ENCODE assay signal across 8 cellular contexts in genomic region chr11:8328848-8329330, GRCh38.
DNase-seq lines count a peak whose midpoint lies in the region; ATAC-seq and TF ChIP-seq lines count a peak whose summit lies in the region.

No MANE protein-coding gene starts in this region.

- TF ChIP-seq POLR2A in right lobe of liver (IDR thresholded peaks at IDR 0.05), result no peak

- WGBS in right lobe of liver (ENCODE audit: insufficient coverage, low coverage, low lambda C conversion rate, missing lambda C conversion rate), result 7% methylated on average over 7 of the region's 11 CpGs

- DNase-seq in AG09319 (ENCODE audit: extremely low read depth, low read depth) (no peak), NCI-H226 (peak; percentile 61), dedifferentiated amniotic fluid mesenchymal stem cell (ENCODE audit: extremely low spot score) (peak; percentile 33), right lobe of liver (peak; percentile 57 to 78 (median 64))
- peak; percentile 67 for DNase-seq in activated CD4-positive, CD25-positive, alpha-beta regulatory T cell treated with anti-CD3 and anti-CD28 coated beads, Interleukin-2, amount 50 U/mL, for 72 hours
- peak; percentile 57 to 78 (median 75) for DNase-seq in stimulated activated CD4-positive, alpha-beta T cell treated with anti-CD3 and anti-CD28 coated beads, TNF-alpha, amount 100 ng/mL, for 48 hours (ENCODE audit: low read depth in 3 of 3)

- H3K4me1 ChIP-seq in right lobe of liver, result no peaks in the 10 kb centered on the region

- TF ChIP-seq CTCF in AG09319 (IDR thresholded peaks at IDR 0.05; ENCODE audit: low read depth, low read length) (peak; percentile 74), right lobe of liver (IDR thresholded peaks at IDR 0.05) (peak; percentile 58 to 72 (median 63))

- no peak overlapping the region for H3K27ac ChIP-seq in right lobe of liver

- no peaks in the 10 kb centered on the region for H3K36me3 ChIP-seq in right lobe of liver

- H3K9me3 ChIP-seq in right lobe of liver, result no peaks in the 10 kb centered on the region

- ATAC-seq in GM19025 (IDR thresholded peaks at IDR 0.05; ENCODE audit: low read depth, unreplicated experiment) (peak; percentile 43), HG03196 (IDR thresholded peaks at IDR 0.05; ENCODE audit: unreplicated experiment) (peak; percentile 56), right lobe of liver (peak; percentile 76 to 97 (median 84))

- H3K27me3 ChIP-seq in right lobe of liver, result peaks cover 0 to 4% of the 10 kb centered on the region in 2 donors

- H3K4me3 ChIP-seq in right lobe of liver, result no peak overlapping the region

- intact Hi-C loops in right lobe of liver (cut with DNase I), result no loop called here
